Comparison of ENCODE assay signal across 13 cellular contexts in the genomic region with DNA sequence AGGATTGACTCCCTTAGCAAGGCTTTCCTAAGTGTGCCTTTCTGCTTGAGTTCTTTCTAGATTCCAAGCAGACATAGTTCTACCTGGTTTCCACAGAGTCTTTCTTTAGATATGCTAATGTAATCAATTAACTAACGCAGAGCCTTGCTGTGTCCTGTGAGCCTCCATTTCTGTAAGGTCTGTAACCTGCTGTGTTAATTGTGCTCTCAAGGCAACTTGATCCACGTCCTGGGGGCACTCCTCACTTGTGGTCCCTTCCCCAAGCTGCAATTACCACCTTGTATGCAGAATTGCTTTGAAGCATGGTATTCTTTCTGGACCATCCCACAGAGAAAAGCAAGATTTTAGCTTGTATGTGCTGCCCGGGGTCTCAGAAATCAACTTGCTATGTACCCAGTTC. TPM values are rescaled to one million over a fixed set of nuclear protein-coding genes. Genes with fewer than 3 reads are reported as not detected.
"Had no signal": no experiment of that assay in that cellular context is flagged by ENCODE, and none has a peak within 500 bp of the region (broad histone marks: within the 10 kb centered on the region; RNA-seq: fewer than 3 reads in every experiment).

No MANE protein-coding gene starts in this region.

- H3K4me3 ChIP-seq: suprapubic skin, upper lobe of left lung had no signal

- H3K36me3 ChIP-seq: suprapubic skin, upper lobe of left lung had no signal

- H3K27ac Mint-ChIP-seq: activated naive CD4-positive, alpha-beta T cell treated with anti-CD3 and anti-CD28 coated beads, Interleukin-2, amount 50 U/mL, for 24 hours; dendritic cell treated with granulocyte-macrophage colony-stimulating factor and Interleukin-4, amounts not matched to agents 40 ng/mL and 50 ng/mL, for 4 days had no signal

- H3K9me3 ChIP-seq: suprapubic skin had no signal

- DNase-seq: activated T-cell treated with anti-CD3 and anti-CD28 coated beads, Interleukin-2, amount 50 U/mL, for 1 hour; central memory CD4-positive, alpha-beta T cell; erythroblast; stimulated activated CD4-positive, alpha-beta T cell treated with anti-CD3 and anti-CD28 coated beads, Interleukin-12 subunit alpha, Interleukin-12 subunit beta, amount 100 ng/mL, for 4 hours; stimulated activated CD4-positive, alpha-beta T cell treated with anti-CD3 and anti-CD28 coated beads, Interleukin-2, amount 100 ng/mL, for 48 hours; stimulated activated naive CD4-positive, alpha-beta T cell treated with Interleukin-2 at 50 U/mL for 16 hours; upper lobe of left lung had no signal

- H3K4me1 Mint-ChIP-seq: activated naive CD4-positive, alpha-beta T cell treated with anti-CD3 and anti-CD28 coated beads, Interleukin-2, amount 50 U/mL, for 24 hours had no signal

- H3K36me3 Mint-ChIP-seq: activated naive CD4-positive, alpha-beta T cell treated with anti-CD3 and anti-CD28 coated beads, Interleukin-2, amount 50 U/mL, for 24 hours had no signal

- ATAC-seq: left lobe of liver had no signal

- H3K9me3 Mint-ChIP-seq: dendritic cell treated with granulocyte-macrophage colony-stimulating factor and Interleukin-4, amounts not matched to agents 40 ng/mL and 50 ng/mL, for 4 days had no signal

- H3K27ac ChIP-seq: suprapubic skin, upper lobe of left lung had no signal

- H3K27me3 ChIP-seq: suprapubic skin, upper lobe of left lung had no signal

- H3K4me3 Mint-ChIP-seq: activated naive CD4-positive, alpha-beta T cell treated with anti-CD3 and anti-CD28 coated beads, Interleukin-2, amount 50 U/mL, for 24 hours; dendritic cell treated with granulocyte-macrophage colony-stimulating factor and Interleukin-4, amounts not matched to agents 40 ng/mL and 50 ng/mL, for 4 days; nephron had no signal

RNA-seq across cellular contexts. Expression of gene THSD4, which starts 29.5 kb away (rescaled TPM):
- total RNA-seq: T-helper 2 cell treated with Interferon-gamma antibody and Interleukin-4, amounts not matched to agents 100 ng/mL and 5 ng/mL, for 36 hours had no signal
